18 cellular contexts compared by ENCODE assay signal in the genomic region with DNA sequence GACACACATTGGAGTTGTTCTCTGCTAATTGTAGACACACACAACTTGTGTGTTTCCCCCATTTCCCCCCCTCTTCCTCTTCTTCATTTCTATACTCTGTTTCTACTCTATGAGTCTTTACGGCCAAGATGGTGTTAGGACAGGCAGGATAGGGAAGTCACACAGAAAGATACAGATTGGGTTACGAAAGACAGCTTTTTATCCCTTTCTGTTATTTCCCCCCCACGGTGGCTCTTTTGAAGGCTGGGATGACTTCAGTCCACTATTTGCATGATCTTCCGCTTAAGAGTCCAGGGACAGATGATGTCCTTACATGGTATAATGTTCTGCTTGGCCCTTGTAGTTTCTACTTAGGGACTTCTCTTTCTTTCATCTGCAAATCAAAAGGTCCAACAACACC. TPM values are rescaled to one million over a fixed set of nuclear protein-coding genes. Genes with fewer than 3 reads are reported as not detected.
DNase-seq lines count a peak whose midpoint lies in the region; ATAC-seq and TF ChIP-seq lines count a peak whose summit lies in the region.
"Had no signal": no experiment of that assay in that cellular context is flagged by ENCODE, and none has a peak within 500 bp of the region (broad histone marks: within the 10 kb centered on the region; RNA-seq: fewer than 3 reads in every experiment).

No MANE protein-coding gene starts in this region.

- no peaks in the 10 kb centered on the region for H3K79me2 ChIP-seq in Karpas-422 (ENCODE audit: low read length)
- no peaks in the 10 kb centered on the region for H3K79me2 ChIP-seq in GM23338 (replicated peaks; ENCODE audit: insufficient read depth)

- peaks cover 23% of the 10 kb centered on the region in 2 donors for H3K27me3 Mint-ChIP-seq in CD4-positive, alpha-beta memory T cell
- H3K27me3 Mint-ChIP-seq in stimulated activated naive B cell treated with anti-CD40 and anti-IgM and Interleukin-4, amounts not matched to agents 10 μg/mL and 1 μg/mL and 100 μg/mL, for 72 hours = peaks cover 5 to 8% of the 10 kb centered on the region in 2 donors
- peaks cover 57% of the 10 kb centered on the region for H3K27me3 Mint-ChIP-seq in GM23338 (ENCODE audit: insufficient read depth, low read depth, poor library complexity)

- H3K9me2 ChIP-seq in Karpas-422 (replicated peaks; ENCODE audit: insufficient read depth, low read length) (no peaks in the 10 kb centered on the region), GM23338 (ENCODE audit: insufficient read depth) (no peaks in the 10 kb centered on the region)

- no peak for TF ChIP-seq CTCF in left lung (IDR thresholded peaks at IDR 0.05)
- TF ChIP-seq CTCF in GM23338 (conservative IDR thresholded peaks at IDR 0.05; ENCODE audit: low read depth in 2 of 2) = no peak

- H3K4me1 ChIP-seq in CD4-positive, alpha-beta memory T cell (ENCODE audit: insufficient read depth, low read length) = peaks cover 29% of the 10 kb centered on the region
- H3K4me1 ChIP-seq in Karpas-422 (ENCODE audit: low read length) = peaks cover 45% of the 10 kb centered on the region
- peaks cover 5 to 51% of the 10 kb centered on the region in 2 donors for H3K4me1 ChIP-seq in left lung
- H3K4me1 ChIP-seq in GM23338 (ENCODE audit: insufficient read depth) = peaks cover 7% of the 10 kb centered on the region

- no peak overlapping the region for H3K4me3 ChIP-seq in CD4-positive, alpha-beta memory T cell (ENCODE audit: low read length in 2 of 2)
- H3K4me3 ChIP-seq in Karpas-422 (ENCODE audit: low read length) (no peak overlapping the region), left lung (no peak overlapping the region), GM23338 (no peak overlapping the region)
- H3K4me3 ChIP-seq: PC-9 had no signal

- H3K4me2 ChIP-seq in Karpas-422 (ENCODE audit: low read depth, low read length, poor library complexity, severe bottlenecking) = no peak overlapping the region
- no peak overlapping the region for H3K4me2 ChIP-seq in GM23338
- H3K4me2 ChIP-seq: PC-9 had no signal

- peaks cover 15 to 24% (median 21%) of the 10 kb centered on the region in 4 donors for H3K4me1 Mint-ChIP-seq in CD4-positive, alpha-beta memory T cell
- H3K4me1 Mint-ChIP-seq in stimulated activated naive B cell treated with anti-CD40 and anti-IgM and Interleukin-4, amounts not matched to agents 10 μg/mL and 1 μg/mL and 100 μg/mL, for 72 hours = peaks cover 28 to 30% of the 10 kb centered on the region in 2 donors
- H3K4me1 Mint-ChIP-seq in GM23338 = peaks cover 5% of the 10 kb centered on the region

- no peak overlapping the region for H3K27ac ChIP-seq in CD4-positive, alpha-beta memory T cell (ENCODE audit: low read depth, low read length)
- H3K27ac ChIP-seq in Karpas-422 (ENCODE audit: low read length) (no peak overlapping the region), left lung (peak overlapping the region in 1 of 2 donors; percentile 91), GM23338 (ENCODE audit: low read depth) (no peak overlapping the region)
- H3K27ac ChIP-seq: PC-9, SK-N-MC had no signal

- no peaks in the 10 kb centered on the region for H3K9me3 ChIP-seq in CD4-positive, alpha-beta memory T cell (ENCODE audit: control insufficient read depth in 1 of 2, low read length in 2 of 2)
- H3K9me3 ChIP-seq in Karpas-422 (ENCODE audit: low read length) (no peaks in the 10 kb centered on the region), left lung (no peaks in the 10 kb centered on the region)

- no peak overlapping the region for H3K9ac ChIP-seq in Karpas-422 (ENCODE audit: low read length)

- no peak overlapping the region for H3K27ac Mint-ChIP-seq in CD4-positive, alpha-beta memory T cell
- peak overlapping the region; percentile 4 for H3K27ac Mint-ChIP-seq in stimulated activated naive B cell treated with anti-CD40 and anti-IgM and Interleukin-4, amounts not matched to agents 10 μg/mL and 1 μg/mL and 100 μg/mL, for 72 hours
- no peak overlapping the region for H3K27ac Mint-ChIP-seq in GM23338

- peaks cover 0 to 2% of the 10 kb centered on the region in 2 donors for H3K36me3 Mint-ChIP-seq in CD4-positive, alpha-beta memory T cell
- H3K36me3 Mint-ChIP-seq in stimulated activated naive B cell treated with anti-CD40 and anti-IgM and Interleukin-4, amounts not matched to agents 10 μg/mL and 1 μg/mL and 100 μg/mL, for 72 hours = peaks cover 4 to 7% of the 10 kb centered on the region in 2 donors
- H3K36me3 Mint-ChIP-seq in GM23338 (ENCODE audit: low read depth) = no peaks in the 10 kb centered on the region; the same call in 2 of the 3 replicates

- POLR2A ChIA-PET in CD4-positive, alpha-beta memory T cell (lab: Charles Lee; ENCODE audit: partially characterized antibody) = no interaction called here

- H3K27me3 ChIP-seq in CD4-positive, alpha-beta memory T cell (ENCODE audit: insufficient read depth, low read length) = peaks cover 17% of the 10 kb centered on the region
- H3K27me3 ChIP-seq in Karpas-422 (ENCODE audit: low read length) (peaks cover 7% of the 10 kb centered on the region; the same call in 1 of the 2 replicates), left lung (peaks cover 34 to 59% of the 10 kb centered on the region in 2 donors), GM23338 (ENCODE audit: insufficient read depth) (peaks cover 75% of the 10 kb centered on the region)

- H3F3A ChIP-seq in GM23338 (replicated peaks; ENCODE audit: low read depth) = peaks cover 5% of the 10 kb centered on the region; the same call in 1 of the 2 replicates

- no peak for DNase-seq in CD4-positive, alpha-beta memory T cell
- peak; percentile 46 for DNase-seq in Karpas-422
- DNase-seq in left lung = no peak
- no peak for DNase-seq in stimulated activated naive B cell treated with anti-CD40 and anti-IgM and Interleukin-4, amounts not matched to agents 10 μg/mL and 1 μg/mL and 100 μg/mL, for 72 hours
- no peak for DNase-seq in GM23338 (ENCODE audit: low spot score)
- DNase-seq: COR-L47, DMS153, EL, HCEC 1CT, IMR-90, NCI-H1092, NCI-H1694, NCI-H2107, NCI-H748 treated with DMSO at 0.1 percent for 48 hours, PC-9 had no signal

- H4K20me1 ChIP-seq in Karpas-422 (ENCODE audit: insufficient read depth, low read depth, low read length) (no peaks in the 10 kb centered on the region), GM23338 (replicated peaks; ENCODE audit: insufficient read depth) (no peaks in the 10 kb centered on the region)

- intact Hi-C loops in CD4-positive, alpha-beta memory T cell (cut with micrococcal nuclease) = loop anchor here (5.0 kb wide), 1 partner anchor 37 kb away; no protein-coding TSS in a partner anchor
- intact Hi-C loops in left lung (cut with DNase I) = no loop called here

- H3K36me3 ChIP-seq in CD4-positive, alpha-beta memory T cell (ENCODE audit: insufficient read depth, low read length) = no peaks in the 10 kb centered on the region
- H3K36me3 ChIP-seq in Karpas-422 (ENCODE audit: insufficient read depth, low read length) (no peaks in the 10 kb centered on the region), left lung (no peaks in the 10 kb centered on the region), GM23338 (ENCODE audit: insufficient read depth) (no peaks in the 10 kb centered on the region)

- CTCF ChIA-PET in CD4-positive, alpha-beta memory T cell (lab: Charles Lee; ENCODE audit: partially characterized antibody) = interaction anchor here (0.6 kb wide), 1 partner anchor 28 kb away, joined by 3 read pairs; no protein-coding TSS in a partner anchor

- H3K4me3 Mint-ChIP-seq in CD4-positive, alpha-beta memory T cell = peak overlapping the region in 5 of 8 donors; percentile 1 to 64 (median 16)
- H3K4me3 Mint-ChIP-seq in stimulated activated naive B cell treated with anti-CD40 and anti-IgM and Interleukin-4, amounts not matched to agents 10 μg/mL and 1 μg/mL and 100 μg/mL, for 72 hours = no peak overlapping the region
- no peak overlapping the region for H3K4me3 Mint-ChIP-seq in GM23338

- H3K9me3 Mint-ChIP-seq in CD4-positive, alpha-beta memory T cell = no peaks in the 10 kb centered on the region
- H3K9me3 Mint-ChIP-seq in stimulated activated naive B cell treated with anti-CD40 and anti-IgM and Interleukin-4, amounts not matched to agents 10 μg/mL and 1 μg/mL and 100 μg/mL, for 72 hours = no peaks in the 10 kb centered on the region
- H3K9me3 Mint-ChIP-seq in GM23338 = no peaks in the 10 kb centered on the region; the same call in 2 of the 3 replicates

- ATAC-seq in left lung (peak; percentile 45), GM19324 (IDR thresholded peaks at IDR 0.05; ENCODE audit: low FRiP score, unreplicated experiment) (no peak), HG03139 (IDR thresholded peaks at IDR 0.05; ENCODE audit: unreplicated experiment) (no peak), GM23338 (no peak)
- ATAC-seq in stimulated activated naive B cell treated with anti-CD40 and anti-IgM and Interleukin-4, amounts not matched to agents 10 μg/mL and 1 μg/mL and 100 μg/mL, for 72 hours (replicated peaks) = no peak

- no peak overlapping the region for H2AFZ ChIP-seq in Karpas-422 (ENCODE audit: low read length)
- no peak overlapping the region for H2AFZ ChIP-seq in GM23338
- H2AFZ ChIP-seq: PC-9 had no signal

TF ChIP-seq in GM23338, 12 proteins besides CTCF, POLR2A, EP300 and RAD21 (continues in another document):
- TF ChIP-seq ZNF331 (CRISPR knock-in tag; IDR thresholded peaks at IDR 0.05; ENCODE audit: low read depth) = no peak

RNA-seq across cellular contexts. Expression of a gene that starts 1.6 kb away (rescaled TPM):
- total RNA-seq in CD4-positive, alpha-beta memory T cell = 10 to 100 TPM in 1 of 2 experiments, 1 to 10 TPM in 1; 9.5 to 11.4 TPM
- polyA plus RNA-seq in CD4-positive, alpha-beta memory T cell = 1 to 10 TPM; 4.9 to 7.7 TPM
- 1.8 and 2.3 TPM in 2 replicates for total RNA-seq in Karpas-422 (2014; rRNA removed; shearing (Covaris generic); ENCODE audit: low replicate concordance)
- 10 to 100 TPM; 28.2 to 56.2 TPM for total RNA-seq in left lung
- 7.1 and 11.6 TPM in 2 replicates for total RNA-seq in GM23338 (2014; rRNA removed; shearing (Covaris generic))
- polyA plus RNA-seq in GM23338 (2016; fragmentation: Nextera tagmentation; extraction: Ambion mirVana) = 3.0 and 3.7 TPM in 2 replicates

Comparison
In these comparisons a context has a peak if more than half of its experiments do, and no peak if none do; other contexts are left out.
1. H3K4me3 Mint-ChIP-seq: peak in CD4-positive, alpha-beta memory T cell (5 of 8); none in stimulated activated naive B cell treated with anti-CD40 and anti-IgM and Interleukin-4, amounts not matched to agents 10 μg/mL and 1 μg/mL and 100 μg/mL, for 72 hours (0 of 2) and GM23338 (single experiment).